7 cellular contexts compared by ENCODE assay signal in the genomic region with DNA sequence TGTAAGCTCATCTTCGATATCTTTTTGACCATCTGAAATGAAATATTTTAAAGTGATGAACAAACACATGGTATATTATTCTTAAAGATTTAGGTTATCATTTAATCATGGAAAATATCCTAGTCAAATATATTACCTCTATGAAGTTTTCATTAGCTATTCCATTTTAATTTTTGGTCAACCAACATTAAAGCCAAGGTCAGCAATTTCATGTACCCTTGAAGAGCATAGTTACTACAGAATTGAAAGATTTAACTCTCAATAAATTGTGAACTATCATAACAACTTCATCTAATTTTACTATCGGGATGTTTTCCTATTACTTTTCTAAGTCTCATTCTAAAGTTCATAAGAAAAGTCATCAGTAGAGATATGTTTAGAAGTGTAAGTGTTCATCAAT.
"Had no signal": no experiment of that assay in that cellular context is flagged by ENCODE, and none has a peak within 500 bp of the region (broad histone marks: within the 10 kb centered on the region; RNA-seq: fewer than 3 reads in every experiment).

No MANE protein-coding gene starts in this region.

- DNase-seq: H9, HCEC 1CT, KBM-7 had no signal

- H2AFZ ChIP-seq: GM23338 had no signal

- H3K4me2 ChIP-seq: GM23338, KMS-11 had no signal

- H3K27ac ChIP-seq: KMS-11 had no signal

- ATAC-seq: GM23338 had no signal

- H3K4me3 ChIP-seq: GM23338 had no signal

- FAIRE-seq: H1, H54 had no signal

- H3K9ac ChIP-seq: KMS-11 had no signal
